In the genomic region with DNA sequence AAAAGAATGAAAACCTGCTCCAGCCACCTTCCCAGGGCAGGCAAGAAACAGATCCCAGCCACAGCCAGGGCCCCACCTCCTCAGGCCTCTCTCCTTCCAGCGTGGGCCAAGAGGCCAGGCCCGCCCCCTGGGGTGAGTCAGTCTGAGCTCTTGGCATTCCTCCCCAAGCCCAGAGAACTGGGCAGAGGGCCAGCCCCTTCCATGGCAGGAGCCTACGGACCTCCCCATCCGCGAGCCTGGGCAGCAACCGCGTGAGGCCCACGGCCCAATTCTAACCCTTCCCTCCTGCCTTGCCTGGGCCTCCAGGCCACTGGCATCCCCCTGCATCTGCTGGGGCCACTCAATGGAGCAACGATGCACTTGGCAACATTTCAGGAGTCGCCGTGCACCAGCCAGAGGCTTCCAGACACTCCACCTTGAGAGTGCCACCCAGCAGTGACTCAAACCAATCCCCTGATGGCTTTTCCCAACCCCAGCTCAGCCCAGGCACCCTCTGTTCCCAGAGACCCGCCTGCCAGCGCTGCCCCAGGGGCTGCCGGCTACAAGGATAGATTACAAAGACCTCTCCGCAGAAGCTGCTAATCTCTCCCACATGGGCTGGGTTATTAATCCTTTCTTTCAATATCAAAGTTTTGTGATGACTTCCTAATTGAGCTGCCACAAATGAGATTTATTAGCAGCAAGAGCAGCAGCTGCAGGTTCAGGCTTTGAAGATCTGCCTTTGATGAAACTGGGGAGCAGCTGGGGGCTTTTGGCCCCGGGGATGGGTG, we compare ENCODE assay signal across 8 cellular contexts.
A peak's percentile ranks its signal among the peaks of the same experiment; 100 is the strongest.
DNase-seq lines count a peak whose midpoint lies in the region; ATAC-seq, FAIRE-seq and TF ChIP-seq lines count a peak whose summit lies in the region.

No MANE protein-coding gene starts in this region.

- TF ChIP-seq CTCF in A549 (IDR thresholded peaks at IDR 0.05) (no peak), lung (IDR thresholded peaks at IDR 0.05; ENCODE audit: control extremely low read depth, extremely low read depth) (no peak), suprapubic skin (IDR thresholded peaks at IDR 0.05) (no peak)

- POLR2A ChIA-PET in A549 (lab: Yijun Ruan, JAX) = interaction anchor here (0.7 to 2.6 kb wide), 9 partner anchors 10 to 469 kb away, joined by 3 to 29 read pairs (median 3); no protein-coding TSS in a partner anchor

- peak; percentile 61 for FAIRE-seq in A549 (lab: Jason Lieb, UNC)

- TF ChIP-seq EP300 in A549 (IDR thresholded peaks at IDR 0.05) = no peak
- TF ChIP-seq EP300 in suprapubic skin (IDR thresholded peaks at IDR 0.05) = no peak

- H3K4me1 ChIP-seq in A549 = peaks cover 20% of the 10 kb centered on the region
- peaks cover 8% of the 10 kb centered on the region for H3K4me1 ChIP-seq in ectodermal cell (ENCODE audit: control insufficient read depth, insufficient read depth, low read length)
- H3K4me1 ChIP-seq in lung (ENCODE audit: control insufficient read depth in 2 of 2, insufficient read depth in 2 of 2, low read length in 2 of 2) = peaks cover 8 to 9% of the 10 kb centered on the region in 2 donors
- H3K4me1 ChIP-seq in suprapubic skin = peaks cover 26% of the 10 kb centered on the region

- H3K27ac ChIP-seq in A549 = peak overlapping the region; percentile 90 to 92
- H3K27ac ChIP-seq in ectodermal cell (ENCODE audit: insufficient read depth, low read depth, low read length, poor library complexity, severe bottlenecking) = no peak overlapping the region
- peak overlapping the region; percentile 29 to 34 for H3K27ac ChIP-seq in lung (ENCODE audit: low read depth in 1 of 2, low read length in 1 of 2)
- peak overlapping the region; percentile 89 for H3K27ac ChIP-seq in suprapubic skin

- ATAC-seq in A549 (peak; percentile 93 to 94), lung (ENCODE audit: insufficient read depth, low FRiP score) (peak; percentile 92), HG03045 (IDR thresholded peaks at IDR 0.05; ENCODE audit: unreplicated experiment) (no peak)

- peak overlapping the region; percentile 24; the same call in 1 of the 3 replicates for H3K4me3 ChIP-seq in A549
- H3K4me3 ChIP-seq in ectodermal cell (ENCODE audit: insufficient read depth, low read depth, low read length) = peak overlapping the region; percentile 6
- no peak overlapping the region for H3K4me3 ChIP-seq in lung
- peak overlapping the region; percentile 30 for H3K4me3 ChIP-seq in suprapubic skin

- H3K4me2 ChIP-seq in A549 = peak overlapping the region; percentile 79

- TF ChIP-seq RAD21 in A549 (conservative IDR thresholded peaks at IDR 0.05 in 1 of 2, IDR thresholded peaks at IDR 0.05 in 1 of 2) = peak in 1 of 2 experiments; percentile 25; a peak in 2 of 5 replicates

- under 1% methylated on average over 14 of the region's 16 CpGs for WGBS in A549 (ENCODE audit: missing lambda C conversion rate)
- WGBS in ectodermal cell, 2 experiments = 70 to 71% methylated on average over 16 of the region's 16 CpGs
- 28 to 43% methylated on average over 16 of the region's 16 CpGs for WGBS in lung, 2 donors
- 9% methylated on average over 7 of the region's 16 CpGs for WGBS in suprapubic skin

- CTCF ChIA-PET in A549 (lab: Yijun Ruan, JAX) = interaction anchor here (1.1 to 2.7 kb wide), 7 partner anchors 10 to 469 kb away, joined by 3 to 12 read pairs (median 5); no protein-coding TSS in a partner anchor

- no peaks in the 10 kb centered on the region for H3K36me3 ChIP-seq in ectodermal cell (ENCODE audit: control insufficient read depth, insufficient read depth, low read length)
- H3K36me3 ChIP-seq in lung (ENCODE audit: control insufficient read depth in 2 of 2, insufficient read depth in 2 of 2, low read length in 2 of 2) = no peaks in the 10 kb centered on the region
- H3K36me3 ChIP-seq in suprapubic skin = peaks cover 8% of the 10 kb centered on the region

- H3K27me3 ChIP-seq in ectodermal cell (ENCODE audit: control insufficient read depth, insufficient read depth, low read length, poor library complexity, severe bottlenecking) (no peaks in the 10 kb centered on the region), lung (ENCODE audit: control insufficient read depth, insufficient read depth) (no peaks in the 10 kb centered on the region), suprapubic skin (no peaks in the 10 kb centered on the region)

- peak; percentile 39 for TF ChIP-seq POLR2A in A549 (IDR thresholded peaks at IDR 0.05; ENCODE audit: low read length)
- no peak for TF ChIP-seq POLR2A in suprapubic skin (IDR thresholded peaks at IDR 0.05)

- H3K9me3 ChIP-seq in A549 = peaks cover 12% of the 10 kb centered on the region
- H3K9me3 ChIP-seq in ectodermal cell (ENCODE audit: control insufficient read depth, low read length) = no peaks in the 10 kb centered on the region
- no peaks in the 10 kb centered on the region for H3K9me3 ChIP-seq in lung (ENCODE audit: control insufficient read depth in 2 of 2, insufficient read depth in 1 of 2, low read length in 1 of 2)
- no peaks in the 10 kb centered on the region for H3K9me3 ChIP-seq in suprapubic skin

- DNase-seq in A549 (ENCODE audit: low read depth in 1 of 2, low spot score in 1 of 2) (peak; percentile 86 to 96), HCEC 1CT (peak; percentile 91), RPMI7951 (ENCODE audit: low read depth) (peak; percentile 99), lung (ENCODE audit: low spot score) (peak; percentile 96), suprapubic skin (ENCODE audit: low spot score in 2 of 2) (peak; percentile 96)
- no peak for DNase-seq in NK-92 treated with Interleukin-12 subunit alpha and Interleukin-12 subunit beta, amount 100 ng/mL, for 24 hours (lab: John Stamatoyannopoulos, UW)

TF ChIP-seq in A549, 52 proteins besides CTCF, POLR2A, EP300 and RAD21:
- no peak for TF ChIP-seq NPAS2 (CRISPR knock-in tag; IDR thresholded peaks at IDR 0.05; ENCODE audit: borderline replicate concordance)
- TF ChIP-seq JUN (IDR thresholded peaks at IDR 0.05) = peak in 1 of 2 experiments; percentile 64; a peak in 2 of 5 replicates
- 0 out of 4 replicates have a peak, but pooled peaks of 1 of the 2 experiments have one; percentile 25 for TF ChIP-seq CEBPB (IDR thresholded peaks at IDR 0.05)
- peak; percentile 33; the same call in 1 of the 2 replicates for TF ChIP-seq GATA3 (IDR thresholded peaks at IDR 0.05; ENCODE audit: borderline replicate concordance)
- TF ChIP-seq ESRRA (IDR thresholded peaks at IDR 0.05; ENCODE audit: borderline replicate concordance, low read length) = no peak
- TF ChIP-seq MYC (IDR thresholded peaks at IDR 0.05; ENCODE audit: borderline replicate concordance, low read length) = peak; percentile 48
- TF ChIP-seq, protein P1, sequence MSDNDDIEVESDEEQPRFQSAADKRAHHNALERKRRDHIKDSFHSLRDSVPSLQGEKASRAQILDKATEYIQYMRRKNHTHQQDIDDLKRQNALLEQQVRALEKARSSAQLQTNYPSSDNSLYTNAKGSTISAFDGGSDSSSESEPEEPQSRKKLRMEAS (IDR thresholded peaks at IDR 0.05) = peak; percentile 84
- TF ChIP-seq, protein P2, sequence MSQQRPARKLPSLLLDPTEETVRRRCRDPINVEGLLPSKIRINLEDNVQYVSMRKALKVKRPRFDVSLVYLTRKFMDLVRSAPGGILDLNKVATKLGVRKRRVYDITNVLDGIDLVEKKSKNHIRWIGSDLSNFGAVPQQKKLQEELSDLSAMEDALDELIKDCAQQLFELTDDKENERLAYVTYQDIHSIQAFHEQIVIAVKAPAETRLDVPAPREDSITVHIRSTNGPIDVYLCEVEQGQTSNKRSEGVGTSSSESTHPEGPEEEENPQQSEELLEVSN (IDR thresholded peaks at IDR 0.05; ENCODE audit: borderline replicate concordance, low read depth) = peak; percentile 80
- no peak; the same call in 1 of the 2 replicates for TF ChIP-seq FOSL2 (IDR thresholded peaks at IDR 0.05)
- peak; percentile 86 for TF ChIP-seq FOSL2 (CRISPR knock-in tag; IDR thresholded peaks at IDR 0.05)
- TF ChIP-seq, protein P3, sequence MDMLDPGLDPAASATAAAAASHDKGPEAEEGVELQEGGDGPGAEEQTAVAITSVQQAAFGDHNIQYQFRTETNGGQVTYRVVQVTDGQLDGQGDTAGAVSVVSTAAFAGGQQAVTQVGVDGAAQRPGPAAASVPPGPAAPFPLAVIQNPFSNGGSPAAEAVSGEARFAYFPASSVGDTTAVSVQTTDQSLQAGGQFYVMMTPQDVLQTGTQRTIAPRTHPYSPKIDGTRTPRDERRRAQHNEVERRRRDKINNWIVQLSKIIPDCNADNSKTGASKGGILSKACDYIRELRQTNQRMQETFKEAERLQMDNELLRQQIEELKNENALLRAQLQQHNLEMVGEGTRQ (IDR thresholded peaks at IDR 0.05) = peak; percentile 33; the same call in 1 of the 2 replicates
- TF ChIP-seq, protein P4, sequence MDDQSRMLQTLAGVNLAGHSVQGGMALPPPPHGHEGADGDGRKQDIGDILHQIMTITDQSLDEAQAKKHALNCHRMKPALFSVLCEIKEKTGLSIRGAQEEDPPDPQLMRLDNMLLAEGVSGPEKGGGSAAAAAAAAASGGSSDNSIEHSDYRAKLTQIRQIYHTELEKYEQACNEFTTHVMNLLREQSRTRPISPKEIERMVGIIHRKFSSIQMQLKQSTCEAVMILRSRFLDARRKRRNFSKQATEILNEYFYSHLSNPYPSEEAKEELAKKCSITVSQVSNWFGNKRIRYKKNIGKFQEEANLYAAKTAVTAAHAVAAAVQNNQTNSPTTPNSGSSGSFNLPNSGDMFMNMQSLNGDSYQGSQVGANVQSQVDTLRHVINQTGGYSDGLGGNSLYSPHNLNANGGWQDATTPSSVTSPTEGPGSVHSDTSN (IDR thresholded peaks at IDR 0.05) = no peak
- no peak for TF ChIP-seq RNF2 (IDR thresholded peaks at IDR 0.05; ENCODE audit: borderline replicate concordance, low read depth)
TF ChIP-seq in A549: peak in this region for 8.
